Comparison of ENCODE assay signal across 12 cellular contexts in genomic region chr6:5506575-5506974, GRCh38.
DNase-seq lines count a peak whose midpoint lies in the region; ATAC-seq and TF ChIP-seq lines count a peak whose summit lies in the region.
"Had no signal": no experiment of that assay in that cellular context is flagged by ENCODE, and none has a peak within 500 bp of the region (broad histone marks: within the 10 kb centered on the region; RNA-seq: fewer than 3 reads in every experiment).

No MANE protein-coding gene starts in this region.

- 72 to 93% (median 88%) methylated on average over 4 of the region's 4 CpGs for WGBS in stomach, 5 donors

- H3K4me1 ChIP-seq in stomach: peaks cover 0 to 6% (median 2%) of the 10 kb centered on the region in 4 donors
- H3K4me1 ChIP-seq: prostate gland had no signal

- no peak for TF ChIP-seq CTCF in stomach (IDR thresholded peaks at IDR 0.05)

- intact Hi-C loops in stomach (cut with DNase I; ENCODE audit: low total_unique reads): no loop called here

- DNase-seq in effector memory CD8-positive, alpha-beta T cell: no peak
- no peak for DNase-seq in stimulated activated CD8-positive, alpha-beta memory T cell treated with anti-CD3 and anti-CD28 coated beads, Interleukin-4, amount 100 ng/mL, for 48 hours
- DNase-seq in stomach (no peak), dermis blood vessel endothelial cell (no peak), T-helper 1 cell (no peak)
- DNase-seq: HFFc6, NCI-H2029 treated with DMSO at 0.1 percent for 48 hours had no signal

- no peaks in the 10 kb centered on the region for H3K9me3 Mint-ChIP-seq in effector memory CD8-positive, alpha-beta T cell
- H3K9me3 Mint-ChIP-seq: HFFc6 had no signal

- peaks cover 25 to 31% of the 10 kb centered on the region in 2 donors for H3K4me1 Mint-ChIP-seq in effector memory CD8-positive, alpha-beta T cell (ENCODE audit: low read depth in 2 of 2)

- H3K27me3 Mint-ChIP-seq in effector memory CD8-positive, alpha-beta T cell: no peaks in the 10 kb centered on the region

- TF ChIP-seq POLR2A in stomach (IDR thresholded peaks at IDR 0.05): no peak

- H3K27ac Mint-ChIP-seq in effector memory CD8-positive, alpha-beta T cell: peak overlapping the region; percentile 19 to 75
- H3K27ac Mint-ChIP-seq: HFFc6 had no signal

- H3K4me3 ChIP-seq in stomach: no peak overlapping the region
- H3K4me3 ChIP-seq: prostate gland, SJSA1 had no signal

- H3K9me3 ChIP-seq in stomach: no peaks in the 10 kb centered on the region
- H3K9me3 ChIP-seq: prostate gland, SJSA1 had no signal

- ATAC-seq in GM18498 (IDR thresholded peaks at IDR 0.05; ENCODE audit: unreplicated experiment): peak; percentile 32
- peak; percentile 18 for ATAC-seq in GM21381 (IDR thresholded peaks at IDR 0.05; ENCODE audit: unreplicated experiment)
- ATAC-seq in HG03135 (IDR thresholded peaks at IDR 0.05; ENCODE audit: unreplicated experiment): peak; percentile 34
- ATAC-seq in effector memory CD8-positive, alpha-beta T cell (replicated peaks): peak; percentile 18

- TF ChIP-seq EP300 in stomach (IDR thresholded peaks at IDR 0.05): no peak

- H3K27ac ChIP-seq in stomach: no peak overlapping the region
- H3K27ac ChIP-seq: prostate gland, SJSA1 had no signal

- H3K27me3 ChIP-seq in stomach: no peaks in the 10 kb centered on the region
- H3K27me3 ChIP-seq: SJSA1 had no signal

- H3K36me3 ChIP-seq in stomach: no peaks in the 10 kb centered on the region
- H3K36me3 ChIP-seq: prostate gland, SJSA1 had no signal

- H3K4me3 Mint-ChIP-seq in effector memory CD8-positive, alpha-beta T cell: peak overlapping the region; percentile 57
- H3K4me3 Mint-ChIP-seq: HFFc6 had no signal

- no peaks in the 10 kb centered on the region for H3K36me3 Mint-ChIP-seq in effector memory CD8-positive, alpha-beta T cell (ENCODE audit: insufficient read depth)
